Comparison of ENCODE assay signal across 10 cellular contexts in the genomic region with DNA sequence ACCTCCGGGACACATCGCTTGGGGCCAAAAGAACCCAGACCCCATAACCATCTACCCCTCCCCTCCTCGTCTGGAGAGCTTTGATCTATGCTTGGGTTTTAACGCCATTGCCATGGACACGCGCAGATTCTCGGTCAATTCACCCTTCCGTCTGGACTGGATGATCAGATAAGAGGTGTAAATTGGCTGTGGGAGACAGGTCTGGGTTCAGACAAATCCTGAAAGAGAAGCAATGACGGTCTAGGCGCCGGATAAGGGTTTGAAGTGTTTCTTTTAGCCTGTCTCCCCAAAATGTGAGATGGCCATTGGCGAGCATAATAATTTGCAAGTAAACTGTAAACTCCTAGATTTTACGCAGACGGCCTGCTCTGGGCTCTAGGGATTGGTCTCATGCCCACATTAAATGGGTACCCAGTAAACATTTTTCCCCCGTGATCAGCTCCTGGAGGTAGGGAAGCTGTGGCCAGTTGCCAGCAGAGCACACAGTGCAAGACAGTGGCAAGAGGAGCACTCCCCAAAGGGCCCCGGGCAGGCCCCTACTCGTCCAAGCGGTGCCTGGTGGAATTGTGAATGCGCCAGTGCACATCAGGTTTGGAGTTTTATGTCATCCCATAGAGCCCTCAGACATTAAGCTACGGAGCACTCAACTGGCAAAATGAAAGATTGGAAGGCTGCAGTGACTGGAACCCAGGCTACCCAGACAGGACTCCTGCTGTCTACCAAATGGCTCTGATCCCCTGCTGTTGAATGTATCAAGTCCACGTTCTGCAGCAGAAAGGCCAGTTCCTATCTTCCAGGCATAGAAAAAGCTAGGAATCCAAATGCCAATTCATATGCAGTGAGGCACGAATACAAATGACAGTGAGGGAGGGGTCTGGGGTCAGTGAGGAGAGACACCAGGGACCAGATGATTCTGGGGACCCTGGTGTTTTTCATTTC. TPM values are rescaled to one million over a fixed set of nuclear protein-coding genes. Genes with fewer than 3 reads are reported as not detected.
DNase-seq lines count a peak whose midpoint lies in the region; ATAC-seq and TF ChIP-seq lines count a peak whose summit lies in the region.
"Had no signal": no experiment of that assay in that cellular context is flagged by ENCODE, and none has a peak within 500 bp of the region (broad histone marks: within the 10 kb centered on the region; RNA-seq: fewer than 3 reads in every experiment).

No MANE protein-coding gene starts in this region.

- no TSS peak for BruUV-seq in PC-9 (replicated peaks; lab: Mats Ljungman, UMichigan)

- H3K4me2 ChIP-seq in PC-9: peak overlapping the region; percentile 91; the same call in 1 of the 2 replicates

- H3K36me3 ChIP-seq in PC-9 (ENCODE audit: low read depth) (no peaks in the 10 kb centered on the region), rectal smooth muscle tissue (ENCODE audit: control insufficient read depth, insufficient read depth, low read length) (peaks cover 2% of the 10 kb centered on the region)
- H3K36me3 ChIP-seq: neutrophil had no signal

- H4K20me1 ChIP-seq in PC-9 (ENCODE audit: insufficient read depth): no peaks in the 10 kb centered on the region

- DNase-seq in DMS79 treated with DMSO at 0.1 percent for 48 hours (lab: John Stamatoyannopoulos, UW) (peak; percentile 88), PC-9 (no peak), foreskin keratinocyte (peak in 1 of 2 donors; percentile 62), cerebellar nuclear complex (lab: John Stamatoyannopoulos, UW) (no peak), NOMO-1 (lab: John Stamatoyannopoulos, UW; ENCODE audit: unreplicated experiment in 2 of 2) (no peak)
- DNase-seq: activated CD4-positive, alpha-beta T cell treated with anti-CD3 and anti-CD28 coated beads, Interleukin-2, amount 50 U/mL, for 4 hours had no signal

- H3K9me3 ChIP-seq in PC-9 (ENCODE audit: insufficient read depth, low read depth): no peaks in the 10 kb centered on the region
- H3K9me3 ChIP-seq: neutrophil had no signal

- no peak overlapping the region for H3K9ac ChIP-seq in rectal smooth muscle tissue (ENCODE audit: low read length)

- H3K9me2 ChIP-seq in PC-9 (ENCODE audit: insufficient read depth): no peaks in the 10 kb centered on the region

- no peaks in the 10 kb centered on the region for H3F3A ChIP-seq in PC-9 (ENCODE audit: insufficient read depth, low read depth)

- no peak overlapping the region; the same call in 1 of the 2 replicates for H3K4me3 ChIP-seq in PC-9
- peak overlapping the region; percentile 84 for H3K4me3 ChIP-seq in rectal smooth muscle tissue (ENCODE audit: low read length)

- no peak overlapping the region for H2AFZ ChIP-seq in PC-9

- H3K27ac ChIP-seq in PC-9: no peak overlapping the region
- no peak overlapping the region for H3K27ac ChIP-seq in foreskin keratinocyte
- peak overlapping the region; percentile 97 for H3K27ac ChIP-seq in rectal smooth muscle tissue (ENCODE audit: low read depth, low read length)
- H3K27ac ChIP-seq: neutrophil had no signal

- H3K27me3 ChIP-seq in PC-9 (ENCODE audit: insufficient read depth, low read depth) (no peaks in the 10 kb centered on the region), foreskin keratinocyte (no peaks in the 10 kb centered on the region), rectal smooth muscle tissue (ENCODE audit: control insufficient read depth, insufficient read depth, low read length) (peaks cover 7% of the 10 kb centered on the region)

- H3K79me2 ChIP-seq in PC-9 (ENCODE audit: low read depth): peaks cover 66% of the 10 kb centered on the region

- POLR2A ChIA-PET in PC-9 (lab: Charles Lee; ENCODE audit: unreplicated experiment): no interaction called here

- H3K4me1 ChIP-seq in PC-9 (replicated peaks; ENCODE audit: insufficient read depth) (no peaks in the 10 kb centered on the region), foreskin keratinocyte (peaks cover 23% of the 10 kb centered on the region), rectal smooth muscle tissue (ENCODE audit: control insufficient read depth, insufficient read depth, low read length) (peaks cover 41% of the 10 kb centered on the region)

- CTCF ChIA-PET in PC-9 (lab: Charles Lee): no interaction called here

- ATAC-seq in foreskin keratinocyte (peak; percentile 10), HG03432 (IDR thresholded peaks at IDR 0.05; ENCODE audit: unreplicated experiment) (no peak), GM18519 (IDR thresholded peaks at IDR 0.05; ENCODE audit: low FRiP score, unreplicated experiment) (no peak)

- intact Hi-C loops in PC-9 (cut with micrococcal nuclease; ENCODE audit: unreplicated experiment): loop anchor here (10.0 kb wide), 1 partner anchor 1142 kb away; a partner anchor contains a TSS

- TF ChIP-seq CTCF in PC-9 (conservative IDR thresholded peaks at IDR 0.05) (no peak), foreskin keratinocyte (conservative IDR thresholded peaks at IDR 0.05) (no peak)

RNA-seq across cellular contexts. Expression of a gene that starts 5.0 kb away (rescaled TPM):
- 25.5 and 31.0 TPM in 2 replicates for total RNA-seq in PC-9 (2021)
- total RNA-seq in foreskin keratinocyte: 32.9 and 33.0 TPM in 2 replicates
- 9.5 and 13.2 TPM in 2 replicates for polyA plus RNA-seq in foreskin keratinocyte
